In the genomic region with DNA sequence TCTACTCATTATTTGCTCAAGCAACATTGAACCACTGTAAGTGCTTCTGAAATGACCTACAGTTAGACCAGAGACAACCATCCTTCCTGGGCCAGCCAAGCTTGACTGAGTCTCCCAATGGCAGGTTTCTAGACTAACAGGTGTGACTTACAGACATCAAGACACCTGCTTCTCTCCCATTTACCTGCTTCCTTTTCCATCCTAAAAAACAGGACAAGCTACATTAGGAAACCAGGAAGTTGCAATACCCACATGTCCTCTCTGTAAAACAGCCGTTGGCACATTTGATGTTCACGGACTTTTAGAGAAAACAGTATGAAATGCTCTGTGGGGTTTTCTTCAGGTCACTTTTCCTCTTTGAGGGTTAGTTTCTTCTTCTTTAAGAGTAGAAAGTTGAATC, we compare ENCODE assay signal across 16 cellular contexts. TPM values are rescaled to one million over a fixed set of nuclear protein-coding genes. Genes with fewer than 3 reads are reported as not detected.
DNase-seq lines count a peak whose midpoint lies in the region; ATAC-seq and TF ChIP-seq lines count a peak whose summit lies in the region.
"Had no signal": no experiment of that assay in that cellular context is flagged by ENCODE, and none has a peak within 500 bp of the region (broad histone marks: within the 10 kb centered on the region; RNA-seq: fewer than 3 reads in every experiment).

No MANE protein-coding gene starts in this region.

- H4K8ac ChIP-seq in mesenchymal stem cell (ENCODE audit: low read length) = no peak overlapping the region

- no peak overlapping the region for H2BK12ac ChIP-seq in mesenchymal stem cell (ENCODE audit: low read length in 2 of 2)

- H3K27me3 Mint-ChIP-seq in brain (peaks cover 42% of the 10 kb centered on the region), T-helper 17 cell (peaks cover 47% of the 10 kb centered on the region)

- no peaks in the 10 kb centered on the region for H3K27me3 ChIP-seq in BLaER1
- peaks cover 16 to 62% of the 10 kb centered on the region in 2 experiments for H3K27me3 ChIP-seq in mesenchymal stem cell (ENCODE audit: control insufficient read depth in 1 of 2, insufficient read depth in 1 of 2, low read length in 2 of 2)

- H3K36me3 ChIP-seq in BLaER1 = peaks cover 17% of the 10 kb centered on the region
- H3K36me3 ChIP-seq in mesenchymal stem cell (ENCODE audit: control insufficient read depth in 1 of 2, insufficient read depth in 2 of 2, low read depth in 1 of 2, low read length in 2 of 2) = no peaks in the 10 kb centered on the region

- H3K79me1 ChIP-seq in mesenchymal stem cell (replicated peaks; ENCODE audit: low read length, poor library complexity, severe bottlenecking) = no peaks in the 10 kb centered on the region

- 100% methylated on average over 1 of the region's 2 CpGs for WGBS in mesenchymal stem cell

- H3K4me3 Mint-ChIP-seq in brain (peak overlapping the region; percentile 43 to 99 (median 91)), T-helper 17 cell (no peak overlapping the region)
- H3K4me3 Mint-ChIP-seq: CD4-positive, CD25-positive, alpha-beta regulatory T cell; HFFc6 had no signal

- no peaks in the 10 kb centered on the region for H3K9me3 Mint-ChIP-seq in brain
- H3K9me3 Mint-ChIP-seq: HFFc6 had no signal

- peak overlapping the region; percentile 39 for H3K27ac ChIP-seq in BLaER1
- peak overlapping the region; percentile 60 for H3K27ac ChIP-seq in mesenchymal stem cell (ENCODE audit: low read length, poor library complexity, severe bottlenecking)
- H3K27ac ChIP-seq: 22Rv1 had no signal

- peak overlapping the region; percentile 42 for H2AK5ac ChIP-seq in mesenchymal stem cell (ENCODE audit: low read length, severe bottlenecking)

- H3K27ac Mint-ChIP-seq in brain (peak overlapping the region in 1 of 5 experiments; percentile 97), T-helper 17 cell (no peak overlapping the region)
- H3K27ac Mint-ChIP-seq: CD4-positive, CD25-positive, alpha-beta regulatory T cell had no signal

- H3K4me1 Mint-ChIP-seq in brain (peaks cover 41% of the 10 kb centered on the region), T-helper 17 cell (peaks cover 12% of the 10 kb centered on the region)

- H3K9ac ChIP-seq in BLaER1 (peak overlapping the region; percentile 43; the same call in 1 of the 2 replicates), mesenchymal stem cell (ENCODE audit: low read length) (no peak overlapping the region)

- no peak for ATAC-seq in T-helper 17 cell
- no peak for ATAC-seq in GM18498 (IDR thresholded peaks at IDR 0.05; ENCODE audit: unreplicated experiment)
- ATAC-seq: HepG2 had no signal

- no peak for TF ChIP-seq CTCF in brain (conservative IDR thresholded peaks at IDR 0.05)

- H4K20me1 ChIP-seq in BLaER1 = no peaks in the 10 kb centered on the region

- no peak overlapping the region for H3K23ac ChIP-seq in mesenchymal stem cell (ENCODE audit: low read length in 2 of 2)

- H3K4me1 ChIP-seq in BLaER1 (peaks cover 63% of the 10 kb centered on the region), mesenchymal stem cell (ENCODE audit: control insufficient read depth, insufficient read depth, low read depth, low read length) (peaks cover 21% of the 10 kb centered on the region)

- no peak overlapping the region for H3K4ac ChIP-seq in mesenchymal stem cell (ENCODE audit: low read depth in 1 of 2, low read length in 2 of 2)

- H3K4me2 ChIP-seq in BLaER1 = peak overlapping the region; percentile 94
- no peak overlapping the region for H3K4me2 ChIP-seq in mesenchymal stem cell (ENCODE audit: low read length, poor library complexity, severe bottlenecking)

- H3K18ac ChIP-seq in mesenchymal stem cell (ENCODE audit: low read depth in 1 of 2, low read length in 2 of 2) = no peak overlapping the region

- H2AFZ ChIP-seq in mesenchymal stem cell (ENCODE audit: low read depth, low read length) = no peak overlapping the region

- no peak overlapping the region for H3K14ac ChIP-seq in mesenchymal stem cell (ENCODE audit: low read length in 2 of 2)

- H3K9me3 ChIP-seq in BLaER1 (no peaks in the 10 kb centered on the region), mesenchymal stem cell (ENCODE audit: control insufficient read depth, low read length) (no peaks in the 10 kb centered on the region), T-helper 17 cell (ENCODE audit: control insufficient read depth, low read length, poor library complexity, severe bottlenecking) (no peaks in the 10 kb centered on the region)

- H3K4me3 ChIP-seq in BLaER1 (peak overlapping the region; percentile 83; the same call in 1 of the 2 replicates), mesenchymal stem cell (ENCODE audit: insufficient read depth in 1 of 2, low read depth in 1 of 2, low read length in 2 of 2) (no peak overlapping the region)

- DNase-seq in MV-4-11 (lab: John Stamatoyannopoulos, UW) (peak; percentile 43), mesenchymal stem cell (no peak), T-helper 17 cell (no peak), GF-D8 (lab: John Stamatoyannopoulos, UW) (no peak)
- DNase-seq in activated CD4-positive, alpha-beta T cell treated with anti-CD3 and anti-CD28 coated beads for 48 hours = no peak
- DNase-seq: CD4-positive, CD25-positive, alpha-beta regulatory T cell; DMS 273 treated with DMSO at 0.1 percent for 48 hours; DMS79; HCEC 1CT; HFFc6 had no signal

- no peak overlapping the region for H4K91ac ChIP-seq in mesenchymal stem cell (ENCODE audit: low read length)

- peaks cover 6% of the 10 kb centered on the region for H3K36me3 Mint-ChIP-seq in brain
- peaks cover 3% of the 10 kb centered on the region for H3K36me3 Mint-ChIP-seq in T-helper 17 cell (ENCODE audit: low read depth)
- H3K36me3 Mint-ChIP-seq: CD4-positive, CD25-positive, alpha-beta regulatory T cell had no signal

- H2BK120ac ChIP-seq in mesenchymal stem cell (ENCODE audit: low read depth, low read length) = no peak overlapping the region

- no peak overlapping the region for H2BK15ac ChIP-seq in mesenchymal stem cell (ENCODE audit: low read depth, poor library complexity, severe bottlenecking)

- H2BK5ac ChIP-seq in mesenchymal stem cell (ENCODE audit: low read depth, low read length, poor library complexity, severe bottlenecking) = no peak overlapping the region

RNA-seq across cellular contexts. Expression of a gene that starts 4.0 kb away (rescaled TPM):
- 1.7 TPM for polyA plus RNA-seq in brain (ENCODE audit: insufficient read depth, low read depth, low replicate concordance)
- 3.5 TPM for polyA plus RNA-seq in mesenchymal stem cell (2013, experiment 1 of 2)
- 3.3 TPM for polyA plus RNA-seq in mesenchymal stem cell (2013, experiment 2 of 2)
- total RNA-seq in T-helper 17 cell = not detected
- total RNA-seq: G401, HepG2 had no signal
- polyA plus RNA-seq: HepG2 had no signal
